8 cellular contexts compared by ENCODE assay signal in genomic region chr2:199912553-199913114, GRCh38. TPM values are rescaled to one million over a fixed set of nuclear protein-coding genes. Genes with fewer than 3 reads are reported as not detected.
DNase-seq lines count a peak whose midpoint lies in the region; ATAC-seq, FAIRE-seq and TF ChIP-seq lines count a peak whose summit lies in the region.
"Not testable (repeated sequence)": the region's sequence is repeated elsewhere in the genome, so short reads cannot be mapped to it uniquely, and the experiment has no call there.

No MANE protein-coding gene starts in this region.

- H3K9ac ChIP-seq in Karpas-422 (ENCODE audit: low read length) (peak overlapping the region; percentile 99), HepG2 (ENCODE audit: insufficient read depth, low read depth, low read length) (peak overlapping the region; percentile 97)

- H3K36me3 Mint-ChIP-seq in Caco-2 (ENCODE audit: insufficient read depth, unreplicated experiment) (peaks cover 38% of the 10 kb centered on the region), activated B cell treated with CpG ODN at 0.5 μM for 24 hours (ENCODE audit: low read depth) (peaks cover 27% of the 10 kb centered on the region), progenitor cell of endocrine pancreas (ENCODE audit: insufficient read depth) (peaks cover 20% of the 10 kb centered on the region)

- not testable (repeated sequence) for H2AFZ ChIP-seq in Karpas-422 (ENCODE audit: low read length); HepG2 (ENCODE audit: low read length)

- H3K4me3 ChIP-seq in Caco-2 (ENCODE audit: low read depth, low read length) (peak overlapping the region; percentile 54), Karpas-422 (ENCODE audit: low read length) (peak overlapping the region; percentile 96), astrocyte of the spinal cord (ENCODE audit: low read depth, low read length) (peak overlapping the region; percentile 93), esophagus squamous epithelium (peak overlapping the region; percentile 86 to 99 (median 90)), HepG2 (replicated peaks in 1 of 3; ENCODE audit: insufficient read depth in 1 of 3, low read depth in 2 of 3, low read length in 3 of 3) (peak overlapping the region; percentile 74 to 99 (median 82)), tibial nerve (peak overlapping the region in 3 of 4 donors; percentile 81 to 100 (median 87))

- H3K9me3 ChIP-seq in Caco-2 (peaks cover 17% of the 10 kb centered on the region), HepG2 (ENCODE audit: low read length) (peaks cover 10% of the 10 kb centered on the region)
- H3K9me3 ChIP-seq in Karpas-422 (ENCODE audit: low read length); esophagus squamous epithelium; tibial nerve: not testable (repeated sequence)

- POLR2A ChIA-PET in Caco-2 (lab: Charles Lee) (interaction anchor here (0.5 to 1.1 kb wide), 2 partner anchors 42 to 61 kb away, joined by 3 to 4 read pairs; partner anchors contain the start of genes MAIP1 and TYW5), activated B cell treated with CpG ODN at 0.5 μM for 24 hours (lab: Charles Lee) (interaction anchor here (0.6 kb wide), 1 partner anchor 560 kb away, joined by 3 read pairs; no protein-coding TSS in a partner anchor)
- POLR2A ChIA-PET in HepG2 (lab: Yijun Ruan, JAX), result not testable (repeated sequence)

- FAIRE-seq in HepG2 (lab: Jason Lieb, UNC), result not testable (repeated sequence)

- not testable (repeated sequence) for TF ChIP-seq RAD21 in HepG2 (CRISPR knock-in tag; IDR thresholded peaks at IDR 0.05)

- peaks cover 23% of the 10 kb centered on the region for H3K4me1 Mint-ChIP-seq in Caco-2 (ENCODE audit: low read depth, unreplicated experiment)
- peaks cover 29% of the 10 kb centered on the region for H3K4me1 Mint-ChIP-seq in activated B cell treated with CpG ODN at 0.5 μM for 24 hours
- peaks cover 22% of the 10 kb centered on the region for H3K4me1 Mint-ChIP-seq in progenitor cell of endocrine pancreas (ENCODE audit: low read depth)

- not testable (repeated sequence) for BruUV-seq in Caco-2 (replicated peaks; lab: Mats Ljungman, UMichigan); HepG2 (replicated peaks; lab: Mats Ljungman, UMichigan)

- not testable (repeated sequence) for TF ChIP-seq EP300 in HepG2 (IDR thresholded peaks at IDR 0.05; ENCODE audit: low read depth in 2 of 2, low read length in 2 of 2); HepG2 (CRISPR knock-in tag; IDR thresholded peaks at IDR 0.05; ENCODE audit: borderline replicate concordance); tibial nerve (IDR thresholded peaks at IDR 0.05)

- H3K27ac Mint-ChIP-seq in Caco-2 (ENCODE audit: unreplicated experiment); activated B cell treated with CpG ODN at 0.5 μM for 24 hours; progenitor cell of endocrine pancreas: not testable (repeated sequence)

- H3K9me3 Mint-ChIP-seq in Caco-2 (ENCODE audit: unreplicated experiment); activated B cell treated with CpG ODN at 0.5 μM for 24 hours: not testable (repeated sequence)
- H3K9me3 Mint-ChIP-seq in progenitor cell of endocrine pancreas (ENCODE audit: low read depth), result peaks cover 14% of the 10 kb centered on the region

- not testable (repeated sequence) for ATAC-seq in activated B cell treated with CpG ODN at 0.5 μM for 24 hours (ENCODE audit: low read depth); HepG2

- H3K27me3 Mint-ChIP-seq in Caco-2 (ENCODE audit: insufficient read depth, unreplicated experiment); activated B cell treated with CpG ODN at 0.5 μM for 24 hours; progenitor cell of endocrine pancreas: not testable (repeated sequence)

- 86 to 88% methylated on average over 12 of the region's 12 CpGs for WGBS in esophagus squamous epithelium, 2 donors
- WGBS in HepG2 (ENCODE audit: low lambda C conversion rate), result 44% methylated on average over 12 of the region's 12 CpGs
- 93 to 95% methylated on average over 12 of the region's 12 CpGs for WGBS in tibial nerve, 2 donors

- peak overlapping the region; percentile 93 for H3K4me3 Mint-ChIP-seq in Caco-2 (ENCODE audit: unreplicated experiment)
- peak overlapping the region; percentile 41 for H3K4me3 Mint-ChIP-seq in activated B cell treated with CpG ODN at 0.5 μM for 24 hours
- H3K4me3 Mint-ChIP-seq in progenitor cell of endocrine pancreas (ENCODE audit: low read depth), result peak overlapping the region; percentile 96

- DNase-seq in Caco-2; Karpas-422; activated B cell treated with CpG ODN at 0.5 μM for 24 hours; astrocyte of the spinal cord (ENCODE audit: low read depth, low spot score); esophagus squamous epithelium (lab: John Stamatoyannopoulos, UW); HepG2 (ENCODE audit: low spot score); progenitor cell of endocrine pancreas (ENCODE audit: low spot score, unreplicated experiment); tibial nerve (ENCODE audit: low spot score in 2 of 2): not testable (repeated sequence)

- H3K27me3 ChIP-seq in Caco-2 (replicated peaks; ENCODE audit: control insufficient read depth, insufficient read depth, low read length); Karpas-422 (ENCODE audit: low read length); esophagus squamous epithelium; HepG2 (ENCODE audit: control insufficient read depth in 1 of 2, insufficient read depth in 2 of 2, low read length in 2 of 2); tibial nerve: not testable (repeated sequence)

- H3K36me3 ChIP-seq in Caco-2 (ENCODE audit: control insufficient read depth, insufficient read depth, low read length), result not testable (repeated sequence)
- H3K36me3 ChIP-seq in Karpas-422 (ENCODE audit: insufficient read depth, low read length), result peaks cover 48% of the 10 kb centered on the region
- peaks cover 0 to 19% (median 9%) of the 10 kb centered on the region in 3 donors for H3K36me3 ChIP-seq in esophagus squamous epithelium
- peaks cover 8 to 23% of the 10 kb centered on the region in 2 experiments; a peak in 3 of 5 replicates for H3K36me3 ChIP-seq in HepG2 (replicated peaks in 1 of 2; ENCODE audit: control insufficient read depth in 1 of 2, insufficient read depth in 2 of 2, low read length in 2 of 2)
- peaks cover 0 to 22% (median 0%) of the 10 kb centered on the region in 3 donors for H3K36me3 ChIP-seq in tibial nerve

- peak overlapping the region; percentile 92 for H3K4me2 ChIP-seq in Karpas-422 (ENCODE audit: low read depth, low read length, poor library complexity, severe bottlenecking)
- peak overlapping the region; percentile 71 for H3K4me2 ChIP-seq in HepG2 (ENCODE audit: low read depth, low read length)

- peaks cover 12% of the 10 kb centered on the region for H3K4me1 ChIP-seq in Caco-2
- peaks cover 36% of the 10 kb centered on the region for H3K4me1 ChIP-seq in Karpas-422 (ENCODE audit: low read length)
- peaks cover 14 to 39% (median 16%) of the 10 kb centered on the region in 3 donors for H3K4me1 ChIP-seq in esophagus squamous epithelium
- peaks cover 30% of the 10 kb centered on the region for H3K4me1 ChIP-seq in HepG2 (ENCODE audit: insufficient read depth, low read length)
- peaks cover 0 to 39% (median 12%) of the 10 kb centered on the region in 4 donors for H3K4me1 ChIP-seq in tibial nerve

- H4K20me1 ChIP-seq in Karpas-422 (ENCODE audit: insufficient read depth, low read depth, low read length), result not testable (repeated sequence)
- H4K20me1 ChIP-seq in HepG2 (ENCODE audit: insufficient read depth, low read length), result 0 out of 2 replicates have a peak, but pooled peaks cover 13% of the 10 kb centered on the region

- in situ Hi-C loops in astrocyte of the spinal cord (cut with HindIII; ENCODE audit: low sequenced_read_pairs); HepG2 (cut with HindIII; ENCODE audit: extremely low pct_ligation_motif_present, low pct_unique_long_range_greater_than_20kb): not testable (repeated sequence)

- intact Hi-C loops in Caco-2 (cut with micrococcal nuclease; ENCODE audit: unreplicated experiment); esophagus squamous epithelium (cut with DNase I); HepG2 (cut with micrococcal nuclease; ENCODE audit: unreplicated experiment): not testable (repeated sequence)
- intact Hi-C loops in activated B cell treated with CpG ODN at 0.5 μM for 24 hours (cut with micrococcal nuclease), result loop anchor here (5.0 kb wide), 4 partner anchors 800 to 1870 kb away; partner anchors contain the start of genes ALS2, CLK1, STRADB and TRAK2

- TF ChIP-seq CTCF in Caco-2 (IDR thresholded peaks at IDR 0.05; ENCODE audit: insufficient read depth in 1 of 2, low read depth in 1 of 2, low read length in 1 of 2, severe bottlenecking in 1 of 2, unreplicated experiment in 1 of 2); activated B cell treated with CpG ODN at 0.5 μM for 24 hours (IDR thresholded peaks at IDR 0.05); astrocyte of the spinal cord (IDR thresholded peaks at IDR 0.05; ENCODE audit: low read depth, low read length); esophagus squamous epithelium (IDR thresholded peaks at IDR 0.05); HepG2 (CRISPR knock-in tag; IDR thresholded peaks at IDR 0.05); progenitor cell of endocrine pancreas (IDR thresholded peaks at IDR 0.05; ENCODE audit: unreplicated experiment); tibial nerve (IDR thresholded peaks at IDR 0.05): not testable (repeated sequence)

- CTCF ChIA-PET in Caco-2 (lab: Charles Lee); activated B cell treated with CpG ODN at 0.5 μM for 24 hours (lab: Charles Lee); HepG2 (lab: Yijun Ruan, JAX; ENCODE audit: low intra/inter-chr PET ratio, low total read pairs): not testable (repeated sequence)

- not testable (repeated sequence) for TF ChIP-seq POLR2A in esophagus squamous epithelium (IDR thresholded peaks at IDR 0.05); HepG2 (IDR thresholded peaks at IDR 0.05; ENCODE audit: insufficient read depth in 1 of 2, low read depth in 2 of 2, low read length in 2 of 2); tibial nerve (IDR thresholded peaks at IDR 0.05)

- H3K9me2 ChIP-seq in Karpas-422 (replicated peaks; ENCODE audit: insufficient read depth, low read length), result not testable (repeated sequence)

- H3K79me2 ChIP-seq in Karpas-422 (ENCODE audit: low read length), result peaks cover 88% of the 10 kb centered on the region
- peaks cover 54% of the 10 kb centered on the region for H3K79me2 ChIP-seq in HepG2 (ENCODE audit: insufficient read depth, low read length)

- H3K27ac ChIP-seq in Karpas-422 (ENCODE audit: low read length); tibial nerve: not testable (repeated sequence)
- peak overlapping the region in 1 of 4 donors; percentile 98 for H3K27ac ChIP-seq in esophagus squamous epithelium
- H3K27ac ChIP-seq in HepG2 (ENCODE audit: extremely low read length, insufficient read depth, low read length), result peak overlapping the region; percentile 95

RNA-seq across cellular contexts. Expression of gene C2orf69, which starts 1.5 kb away (rescaled TPM):
- total RNA-seq in Caco-2 (2022) (16.6 and 17.1 TPM in 2 replicates), activated B cell treated with CpG ODN at 0.5 μM for 24 hours (12.1 and 12.6 TPM in 2 replicates), esophagus squamous epithelium (10 to 100 TPM in 2 of 4 donors, 1 to 10 TPM in 2; 6.1 to 10.7 (median 9.6) TPM), HepG2 (2016; rRNA removed; fragmentation: Illumina TruSeq; extraction: Trizol) (19.3 and 24.2 TPM in 2 replicates), progenitor cell of endocrine pancreas (13.6 and 14.3 TPM in 2 replicates), tibial nerve (10 to 100 TPM in 1 of 4 donors, 1 to 10 TPM in 3; 6.1 to 14.3 (median 9.3) TPM)
- 14.3 and 21.1 TPM in 2 replicates for total RNA-seq in Karpas-422 (2014; rRNA removed; shearing (Covaris generic); ENCODE audit: low replicate concordance)
- 4.9 and 5.3 TPM in 2 replicates for total RNA-seq in HepG2 (2016; cell fraction: cytosol; rRNA removed; fragmentation: Illumina TruSeq; extraction: Trizol; ENCODE audit: low read depth)
- 19.4 and 23.1 TPM in 2 replicates for total RNA-seq in HepG2 (2016; cell fraction: insoluble cytoplasmic fraction; rRNA removed; fragmentation: Illumina TruSeq; extraction: Trizol)
- total RNA-seq in HepG2 (2016; cell fraction: membrane; rRNA removed; fragmentation: Illumina TruSeq; extraction: Trizol), result 22.5 and 26.7 TPM in 2 replicates
- 13.2 and 15.3 TPM in 2 replicates for total RNA-seq in HepG2 (2016; cell fraction: nucleus; rRNA removed; fragmentation: Illumina TruSeq; extraction: Trizol)
- polyA plus RNA-seq in HepG2 (2011; rRNA removed), result 3.5 and 4.8 TPM in 2 replicates
- polyA plus RNA-seq in HepG2 (2011; cell fraction: cytosol; rRNA removed), result 2.3 and 2.4 TPM in 2 replicates
- 1.9 and 3.0 TPM in 2 replicates for polyA plus RNA-seq in HepG2 (2011; cell fraction: nucleus; rRNA removed)
- 11.0 and 12.1 TPM in 2 replicates for polyA plus RNA-seq in HepG2 (2012)
- 4.6 and 4.7 TPM in 2 replicates for polyA plus RNA-seq in HepG2 (2016; cell fraction: cytosol; fragmentation: Illumina TruSeq; extraction: Trizol; ENCODE audit: low read depth)
- polyA plus RNA-seq in HepG2 (2016; cell fraction: insoluble cytoplasmic fraction; fragmentation: Illumina TruSeq; extraction: Trizol; ENCODE audit: low read depth), result 23.9 and 24.0 TPM in 2 replicates
- 13.9 and 16.3 TPM in 2 replicates for polyA plus RNA-seq in HepG2 (2016; cell fraction: membrane; fragmentation: Illumina TruSeq; extraction: Trizol; ENCODE audit: low read depth)
- polyA plus RNA-seq in HepG2 (2016; cell fraction: nucleus; fragmentation: Illumina TruSeq; extraction: Trizol; ENCODE audit: insufficient read depth, low read depth), result 15.4 and 18.7 TPM in 2 replicates
- polyA minus RNA-seq in HepG2 (2011; rRNA and poly(A)+ RNA removed; ENCODE audit: low replicate concordance), result 1.9 and 5.7 TPM in 2 replicates
- polyA minus RNA-seq in HepG2 (2011; cell fraction: cytosol; rRNA and poly(A)+ RNA removed), result 7.8 and 7.9 TPM in 2 replicates
- polyA minus RNA-seq in HepG2 (2011; cell fraction: nucleus; rRNA and poly(A)+ RNA removed), result 8.2 and 9.7 TPM in 2 replicates

RNA-seq across cellular contexts. Expression of gene TYW5, which starts 42.7 kb away (rescaled TPM):
- total RNA-seq in Caco-2 (2022) (13.9 and 14.5 TPM in 2 replicates), activated B cell treated with CpG ODN at 0.5 μM for 24 hours (10.5 and 12.5 TPM in 2 replicates), esophagus squamous epithelium (1 to 10 TPM; 3.0 to 8.8 (median 5.8) TPM), HepG2 (2016; rRNA removed; fragmentation: Illumina TruSeq; extraction: Trizol) (14.6 and 14.8 TPM in 2 replicates), progenitor cell of endocrine pancreas (16.6 and 17.9 TPM in 2 replicates), tibial nerve (10 to 100 TPM in 1 of 4 donors, 1 to 10 TPM in 3; 6.3 to 12.2 (median 6.9) TPM)
- total RNA-seq in Karpas-422 (2014; rRNA removed; shearing (Covaris generic); ENCODE audit: low replicate concordance), result 7.5 and 10.5 TPM in 2 replicates
- 4.4 and 5.2 TPM in 2 replicates for total RNA-seq in HepG2 (2016; cell fraction: cytosol; rRNA removed; fragmentation: Illumina TruSeq; extraction: Trizol; ENCODE audit: low read depth)
- 14.9 and 15.5 TPM in 2 replicates for total RNA-seq in HepG2 (2016; cell fraction: insoluble cytoplasmic fraction; rRNA removed; fragmentation: Illumina TruSeq; extraction: Trizol)
- total RNA-seq in HepG2 (2016; cell fraction: membrane; rRNA removed; fragmentation: Illumina TruSeq; extraction: Trizol), result 7.5 and 7.6 TPM in 2 replicates
- total RNA-seq in HepG2 (2016; cell fraction: nucleus; rRNA removed; fragmentation: Illumina TruSeq; extraction: Trizol), result 26.3 and 29.2 TPM in 2 replicates
- polyA plus RNA-seq in HepG2 (2011; rRNA removed), result 6.3 and 8.3 TPM in 2 replicates
- polyA plus RNA-seq in HepG2 (2011; cell fraction: cytosol; rRNA removed), result 2.2 and 3.6 TPM in 2 replicates
- 8.5 and 12.4 TPM in 2 replicates for polyA plus RNA-seq in HepG2 (2011; cell fraction: nucleus; rRNA removed)
- polyA plus RNA-seq in HepG2 (2012), result 7.4 and 8.7 TPM in 2 replicates
- polyA plus RNA-seq in HepG2 (2016; cell fraction: cytosol; fragmentation: Illumina TruSeq; extraction: Trizol; ENCODE audit: low read depth), result 2.6 and 3.2 TPM in 2 replicates
- polyA plus RNA-seq in HepG2 (2016; cell fraction: insoluble cytoplasmic fraction; fragmentation: Illumina TruSeq; extraction: Trizol; ENCODE audit: low read depth), result 11.6 and 12.8 TPM in 2 replicates
- polyA plus RNA-seq in HepG2 (2016; cell fraction: membrane; fragmentation: Illumina TruSeq; extraction: Trizol; ENCODE audit: low read depth), result 5.4 and 5.6 TPM in 2 replicates
- polyA plus RNA-seq in HepG2 (2016; cell fraction: nucleus; fragmentation: Illumina TruSeq; extraction: Trizol; ENCODE audit: insufficient read depth, low read depth), result 25.9 and 28.2 TPM in 2 replicates
- polyA minus RNA-seq in HepG2 (2011; rRNA and poly(A)+ RNA removed; ENCODE audit: low replicate concordance), result 3.6 and 5.3 TPM in 2 replicates
- polyA minus RNA-seq in HepG2 (2011; cell fraction: cytosol; rRNA and poly(A)+ RNA removed), result 3.2 and 4.1 TPM in 2 replicates
- 45.4 and 49.6 TPM in 2 replicates for polyA minus RNA-seq in HepG2 (2011; cell fraction: nucleus; rRNA and poly(A)+ RNA removed)

RNA-seq across cellular contexts. Expression of gene MAIP1, which starts 42.7 kb away (rescaled TPM):
- 39.4 and 42.1 TPM in 2 replicates for total RNA-seq in Caco-2 (2022)
- 10.8 and 26.9 TPM in 2 replicates for total RNA-seq in Karpas-422 (2014; rRNA removed; shearing (Covaris generic); ENCODE audit: low replicate concordance)
- total RNA-seq in activated B cell treated with CpG ODN at 0.5 μM for 24 hours, result 20.2 and 20.7 TPM in 2 replicates
- total RNA-seq in esophagus squamous epithelium, result 10 to 100 TPM; 10.4 to 27.4 (median 22.0) TPM
- total RNA-seq in HepG2 (2016; rRNA removed; fragmentation: Illumina TruSeq; extraction: Trizol), result 72.9 and 90.9 TPM in 2 replicates
- total RNA-seq in HepG2 (2016; cell fraction: cytosol; rRNA removed; fragmentation: Illumina TruSeq; extraction: Trizol; ENCODE audit: low read depth), result 25.5 and 35.2 TPM in 2 replicates
- 69.4 and 92.2 TPM in 2 replicates for total RNA-seq in HepG2 (2016; cell fraction: insoluble cytoplasmic fraction; rRNA removed; fragmentation: Illumina TruSeq; extraction: Trizol)
- 30.3 and 34.9 TPM in 2 replicates for total RNA-seq in HepG2 (2016; cell fraction: membrane; rRNA removed; fragmentation: Illumina TruSeq; extraction: Trizol)
- total RNA-seq in HepG2 (2016; cell fraction: nucleus; rRNA removed; fragmentation: Illumina TruSeq; extraction: Trizol), result 42.6 and 48.2 TPM in 2 replicates
- polyA plus RNA-seq in HepG2 (2011; rRNA removed), result 21.7 and 22.3 TPM in 2 replicates
- polyA plus RNA-seq in HepG2 (2011; cell fraction: cytosol; rRNA removed), result 15.8 and 20.9 TPM in 2 replicates
- 11.6 and 12.2 TPM in 2 replicates for polyA plus RNA-seq in HepG2 (2011; cell fraction: nucleus; rRNA removed)
- 28.4 and 34.4 TPM in 2 replicates for polyA plus RNA-seq in HepG2 (2012)
- 20.6 and 23.8 TPM in 2 replicates for polyA plus RNA-seq in HepG2 (2016; cell fraction: cytosol; fragmentation: Illumina TruSeq; extraction: Trizol; ENCODE audit: low read depth)
- polyA plus RNA-seq in HepG2 (2016; cell fraction: insoluble cytoplasmic fraction; fragmentation: Illumina TruSeq; extraction: Trizol; ENCODE audit: low read depth), result 91.3 and 92.9 TPM in 2 replicates
- 26.4 TPM in 2 replicates for polyA plus RNA-seq in HepG2 (2016; cell fraction: membrane; fragmentation: Illumina TruSeq; extraction: Trizol; ENCODE audit: low read depth)
- polyA plus RNA-seq in HepG2 (2016; cell fraction: nucleus; fragmentation: Illumina TruSeq; extraction: Trizol; ENCODE audit: insufficient read depth, low read depth), result 43.8 and 45.2 TPM in 2 replicates
- polyA minus RNA-seq in HepG2 (2011; rRNA and poly(A)+ RNA removed; ENCODE audit: low replicate concordance), result 13.0 and 31.5 TPM in 2 replicates
- 23.0 and 28.8 TPM in 2 replicates for polyA minus RNA-seq in HepG2 (2011; cell fraction: cytosol; rRNA and poly(A)+ RNA removed)
- polyA minus RNA-seq in HepG2 (2011; cell fraction: nucleus; rRNA and poly(A)+ RNA removed), result 37.3 and 46.0 TPM in 2 replicates
- total RNA-seq in progenitor cell of endocrine pancreas, result 18.8 and 20.4 TPM in 2 replicates
- 10 to 100 TPM in 2 of 4 donors, 1 to 10 TPM in 2; 9.0 to 16.3 (median 11.1) TPM for total RNA-seq in tibial nerve

Comparison
In these comparisons a context has a peak if more than half of its experiments do, and no peak if none do; other contexts are left out.
1. H3K4me3 Mint-ChIP-seq: peak in every context shown above with its lines; median percentile 96 in progenitor cell of endocrine pancreas; 93 in Caco-2; 41 in activated B cell treated with CpG ODN at 0.5 μM for 24 hours.